In genomic region chr14:74792249-74793039, GRCh38 we compare ENCODE assay signal across 12 cellular contexts. TPM values are rescaled to one million over a fixed set of nuclear protein-coding genes. Genes with fewer than 3 reads are reported as not detected.
DNase-seq lines count a peak whose midpoint lies in the region; ATAC-seq, FAIRE-seq and TF ChIP-seq lines count a peak whose summit lies in the region.
"Had no signal": no experiment of that assay in that cellular context is flagged by ENCODE, and none has a peak within 500 bp of the region (broad histone marks: within the 10 kb centered on the region; RNA-seq: fewer than 3 reads in every experiment).

No MANE protein-coding gene starts in this region.

- H2BK20ac ChIP-seq in H1 (ENCODE audit: low read length) = no peak overlapping the region

- DNase-seq in SK-N-SH = no peak
- peak; percentile 52 to 83 for DNase-seq in SJSA1 (ENCODE audit: low read depth in 1 of 2, low spot score in 2 of 2)
- DNase-seq in H1 (ENCODE audit: low read depth in 1 of 2, low spot score in 2 of 2) = no peak
- no peak for DNase-seq in nephron progenitor cell
- DNase-seq in NCI-H446 (lab: John Stamatoyannopoulos, UW) = no peak
- no peak for DNase-seq in WERI-Rb-1
- DNase-seq: mammary epithelial cell, PC-3 had no signal

- POLR2A ChIA-PET in SK-N-SH (lab: Yijun Ruan, JAX) (no interaction called here), H1 (lab: Charles Lee; ENCODE audit: partially characterized antibody) (interaction anchor here (1.1 to 1.2 kb wide), 2 partner anchors 29 to 30 kb away, joined by 3 read pairs; no protein-coding TSS in a partner anchor)

- no peak overlapping the region for H4K5ac ChIP-seq in H1 (ENCODE audit: insufficient read length, low read depth, low read length)

- TF ChIP-seq POLR2A in H1 (IDR thresholded peaks at IDR 0.05; ENCODE audit: control extremely low read depth in 1 of 2, low read depth in 2 of 2, low read length in 2 of 2) = no peak

- peak overlapping the region; percentile 31 for H3K27ac Mint-ChIP-seq in nephron progenitor cell

- H3K27ac ChIP-seq in SK-N-SH (ENCODE audit: low read depth in 2 of 2, low read length in 1 of 2) (no peak overlapping the region), SJSA1 (peak overlapping the region; percentile 87), H1 (ENCODE audit: low read depth, low read length) (no peak overlapping the region; the same call in 1 of the 2 replicates), WERI-Rb-1 (no peak overlapping the region)
- H3K27ac ChIP-seq: 22Rv1 had no signal

- H2BK5ac ChIP-seq in H1 (ENCODE audit: low read depth, low read length) = no peak overlapping the region

- TF ChIP-seq RAD21 in SK-N-SH (IDR thresholded peaks at IDR 0.05; ENCODE audit: low read length) (no peak), H1 (IDR thresholded peaks at IDR 0.05 in 1 of 2, conservative IDR thresholded peaks at IDR 0.05 in 1 of 2; ENCODE audit: low read depth in 2 of 2, low read length in 2 of 2) (no peak)

- H3K79me2 ChIP-seq in SK-N-SH (ENCODE audit: insufficient read depth) (peaks cover 99% of the 10 kb centered on the region), H1 (ENCODE audit: control insufficient read depth in 1 of 2, insufficient read depth in 2 of 2, low read length in 2 of 2) (peaks cover 0 to 68% of the 10 kb centered on the region in 2 experiments; a peak in 2 of 4 replicates)

- H4K20me1 ChIP-seq in SK-N-SH (ENCODE audit: insufficient read depth) (0 out of 2 replicates have a peak, but pooled peaks cover 6% of the 10 kb centered on the region), H1 (replicated peaks in 1 of 2; ENCODE audit: control insufficient read depth in 1 of 2, insufficient read depth in 2 of 2, low read length in 2 of 2) (no peaks in the 10 kb centered on the region)

- H3K9me2 ChIP-seq in SK-N-SH = no peaks in the 10 kb centered on the region

- peaks cover 18 to 56% of the 10 kb centered on the region in 2 experiments for H3K36me3 ChIP-seq in SK-N-SH (replicated peaks in 1 of 2; ENCODE audit: control insufficient read depth in 1 of 2, insufficient read depth in 2 of 2, low read length in 1 of 2)
- H3K36me3 ChIP-seq in SJSA1 = peaks cover 25% of the 10 kb centered on the region
- peaks cover 0 to 16% (median 4%) of the 10 kb centered on the region in 4 experiments; a peak in 5 of 8 replicates for H3K36me3 ChIP-seq in H1 (ENCODE audit: control insufficient read depth in 2 of 4, insufficient read depth in 4 of 4, low read length in 3 of 4)
- H3K36me3 ChIP-seq in WERI-Rb-1 = peaks cover 36% of the 10 kb centered on the region

- no peak for TF ChIP-seq CTCF in SK-N-SH (IDR thresholded peaks at IDR 0.05)
- TF ChIP-seq CTCF in H1 (IDR thresholded peaks at IDR 0.05; ENCODE audit: control extremely low read depth in 1 of 3, insufficient read depth in 1 of 3, low read depth in 1 of 3, low read length in 3 of 3) = no peak
- no peak for TF ChIP-seq CTCF in nephron progenitor cell (IDR thresholded peaks at IDR 0.05)
- no peak for TF ChIP-seq CTCF in WERI-Rb-1 (IDR thresholded peaks at IDR 0.05; ENCODE audit: low read depth, low read length)

- H3K4me2 ChIP-seq in SK-N-SH (peak overlapping the region; percentile 20; the same call in 1 of the 2 replicates), H1 (ENCODE audit: insufficient read depth in 1 of 2, low read depth in 2 of 2, low read length in 2 of 2) (0 out of 4 replicates have a peak overlapping the region, but pooled peaks of 1 of the 2 experiments have one; percentile 7)

- WGBS in SK-N-SH (ENCODE audit: low lambda C conversion rate) = 91% methylated on average over 7 of the region's 7 CpGs
- 63% methylated on average over 7 of the region's 7 CpGs; no CpG with 5 or more reads in 1 of the 2 experiments for WGBS in H1 (ENCODE audit: extremely low coverage in 1 of 2, insufficient coverage in 1 of 2, insufficient read length in 1 of 2, insufficient replicate concordance in 2 of 2, low coverage in 1 of 2, low lambda C conversion rate in 2 of 2, missing lambda C conversion rate in 1 of 2), 2 experiments

- no peaks in the 10 kb centered on the region for H3K27me3 Mint-ChIP-seq in nephron progenitor cell (ENCODE audit: low read depth, poor library complexity)

- no peaks in the 10 kb centered on the region for H3K9me3 Mint-ChIP-seq in nephron progenitor cell

- H3K4me1 ChIP-seq in SK-N-SH (ENCODE audit: control insufficient read depth in 1 of 2, insufficient read depth in 2 of 2, low read depth in 1 of 2, low read length in 1 of 2) (peaks cover 5 to 18% of the 10 kb centered on the region in 2 experiments; a peak in 3 of 4 replicates), SJSA1 (replicated peaks) (peaks cover 41% of the 10 kb centered on the region), H1 (replicated peaks in 1 of 4; ENCODE audit: control insufficient read depth in 3 of 4, insufficient read depth in 4 of 4, low read length in 3 of 4) (peaks cover 0 to 14% (median 0%) of the 10 kb centered on the region in 4 experiments; a peak in 1 of 7 replicates)

- no peak overlapping the region for H3K4ac ChIP-seq in H1 (replicated peaks; ENCODE audit: insufficient read length, low read depth, low read length)

- FAIRE-seq in H1 (lab: Jason Lieb, UNC) = peak; percentile 81

- no peak overlapping the region for H4K8ac ChIP-seq in H1 (ENCODE audit: extremely low read depth, insufficient read depth, low read length)

- H3F3A ChIP-seq in SK-N-SH (replicated peaks; ENCODE audit: insufficient read depth) = peaks cover 4% of the 10 kb centered on the region

- H4K91ac ChIP-seq in H1 (replicated peaks; ENCODE audit: insufficient read length, low read length) = peak overlapping the region; percentile 19

- H2AFZ ChIP-seq in SK-N-SH (ENCODE audit: low read depth) (no peak overlapping the region), H1 (ENCODE audit: low read length) (no peak overlapping the region)

- H3K4me3 Mint-ChIP-seq in nephron progenitor cell = no peak overlapping the region

- H3K4me3 ChIP-seq in SK-N-SH (ENCODE audit: low read depth in 2 of 2, low read length in 1 of 2) (no peak overlapping the region), SJSA1 (peak overlapping the region; percentile 0; the same call in 1 of the 2 replicates), H1 (ENCODE audit: extremely low read depth in 1 of 4, insufficient read depth in 2 of 4, low read depth in 3 of 4, low read length in 4 of 4) (no peak overlapping the region), WERI-Rb-1 (ENCODE audit: low read depth, low read length) (no peak overlapping the region)
- H3K4me3 ChIP-seq: thoracic aorta had no signal

- no peak overlapping the region for H3K14ac ChIP-seq in H1 (ENCODE audit: insufficient read length)

- CTCF ChIA-PET in SK-N-SH (lab: Yijun Ruan, JAX) = interaction anchor here (0.9 to 1.0 kb wide), 2 partner anchors 12 to 30 kb away, joined by 3 read pairs; no protein-coding TSS in a partner anchor
- CTCF ChIA-PET in H1 (lab: Charles Lee; ENCODE audit: partially characterized antibody) = interaction anchor here (0.7 to 1.3 kb wide), 2 partner anchors 10 to 856 kb away, joined by 3 to 7 read pairs; no protein-coding TSS in a partner anchor

- no peak overlapping the region for H2BK15ac ChIP-seq in H1 (ENCODE audit: low read length)

- ATAC-seq in SK-N-SH treated with all-trans-retinoic acid at 6 μM for 48 hours (no peak), GM19467 (IDR thresholded peaks at IDR 0.05; ENCODE audit: unreplicated experiment) (no peak)
- ATAC-seq: PC-3 had no signal

- no peak overlapping the region for H3K9ac ChIP-seq in SK-N-SH
- H3K9ac ChIP-seq in H1 (replicated peaks in 1 of 4; ENCODE audit: extremely low read depth in 1 of 4, low read depth in 3 of 4, low read length in 3 of 4) = no peak overlapping the region

- no peak overlapping the region for H3K23ac ChIP-seq in H1 (ENCODE audit: insufficient read length)

- peaks cover 85% of the 10 kb centered on the region for H3K36me3 Mint-ChIP-seq in nephron progenitor cell (ENCODE audit: low read depth)

- H3K18ac ChIP-seq in H1 (ENCODE audit: extremely low read depth, low read length) = no peak overlapping the region

- H2BK120ac ChIP-seq in H1 (replicated peaks; ENCODE audit: low read depth, low read length) = no peak overlapping the region

- H2AK5ac ChIP-seq in H1 (ENCODE audit: low read depth, low read length) = no peak overlapping the region

- H3K4me1 Mint-ChIP-seq in nephron progenitor cell = peaks cover 29% of the 10 kb centered on the region

- no peak overlapping the region for H2BK12ac ChIP-seq in H1 (ENCODE audit: low read depth, low read length)

- no peaks in the 10 kb centered on the region for H3K9me3 ChIP-seq in SK-N-SH
- no peaks in the 10 kb centered on the region for H3K9me3 ChIP-seq in SJSA1 (replicated peaks)
- H3K9me3 ChIP-seq in H1 (ENCODE audit: insufficient read depth in 2 of 2, low read depth in 1 of 2, low read length in 1 of 2) = no peaks in the 10 kb centered on the region; a peak in 1 of 4 replicates
- no peaks in the 10 kb centered on the region for H3K9me3 ChIP-seq in WERI-Rb-1 (ENCODE audit: severe bottlenecking)
- H3K9me3 ChIP-seq: thoracic aorta had no signal

- H3K27me3 ChIP-seq in SK-N-SH (ENCODE audit: insufficient read depth) (no peaks in the 10 kb centered on the region), SJSA1 (replicated peaks) (no peaks in the 10 kb centered on the region), H1 (replicated peaks in 1 of 4; ENCODE audit: control insufficient read depth in 3 of 4, extremely low read depth in 1 of 4, insufficient read depth in 3 of 4, low read length in 3 of 4) (no peaks in the 10 kb centered on the region), WERI-Rb-1 (ENCODE audit: insufficient read depth, low read depth, severe bottlenecking) (no peaks in the 10 kb centered on the region)

- TF ChIP-seq EP300 in SK-N-SH (IDR thresholded peaks at IDR 0.05; ENCODE audit: borderline replicate concordance in 1 of 2, low read depth in 1 of 2, low read length in 1 of 2) = no peak
- no peak for TF ChIP-seq EP300 in H1 (IDR thresholded peaks at IDR 0.05; ENCODE audit: borderline replicate concordance in 1 of 2, low read depth in 2 of 2, low read length in 2 of 2)

- no peaks in the 10 kb centered on the region for H3K23me2 ChIP-seq in H1 (ENCODE audit: low read depth, low read length)

- peaks cover 3% of the 10 kb centered on the region; the same call in 1 of the 2 replicates for H3K79me1 ChIP-seq in H1 (ENCODE audit: low read depth, low read length)

- no peak overlapping the region for H3K56ac ChIP-seq in H1 (replicated peaks; ENCODE audit: insufficient read length, low read depth, low read length)

RNA-seq across cellular contexts. Expression of gene YLPM1, which starts 29.3 kb away (rescaled TPM):
- polyA plus RNA-seq in SK-N-SH (2012; rRNA removed) = 9.4 and 14.0 TPM in 2 replicates
- polyA plus RNA-seq in SK-N-SH (2012; cell fraction: cytosol; rRNA removed) = 15.1 and 16.7 TPM in 2 replicates
- 23.2 and 37.0 TPM in 2 replicates for polyA plus RNA-seq in SK-N-SH (2012; cell fraction: nucleus; rRNA removed)
- total RNA-seq in SJSA1 (2014; rRNA removed; shearing (Covaris generic)) = 13.4 and 15.1 TPM in 2 replicates
- total RNA-seq in H1 (2021; fragmentation: NEBNext Ultra II Directional; extraction: Animal tissue kit (Norgen Biotek cat#: 25700)) = 69.0 and 71.7 TPM in 2 replicates
- 13.5 and 14.7 TPM in 2 replicates for polyA plus RNA-seq in H1 (2011; rRNA removed)
- 12.5 TPM for polyA plus RNA-seq in H1 (2011; cell fraction: cytosol; rRNA removed)
- 29.2 TPM for polyA plus RNA-seq in H1 (2011; cell fraction: nucleus; rRNA removed)
- polyA plus RNA-seq in H1 (2012, experiment 1 of 2) = 46.7 to 54.5 TPM (median 50.0 TPM) in 4 replicates
- polyA plus RNA-seq in H1 (2012, experiment 2 of 2) = 6.2 TPM
- 42.0 TPM for polyA plus RNA-seq in H1 (2013, experiment 1 of 2)
- polyA plus RNA-seq in H1 (2013, experiment 2 of 2) = 35.5 TPM
- polyA minus RNA-seq in H1 (2011; rRNA and poly(A)+ RNA removed) = 22.1 and 23.8 TPM in 2 replicates
- polyA minus RNA-seq in H1 (2011; cell fraction: cytosol; rRNA and poly(A)+ RNA removed) = 20.1 TPM
- polyA minus RNA-seq in H1 (2011; cell fraction: nucleus; rRNA and poly(A)+ RNA removed) = 65.2 TPM

Comparison
In these comparisons a context has a peak if more than half of its experiments do, and no peak if none do; other contexts are left out.
1. DNase-seq: peak in SJSA1 (2 of 2); none in SK-N-SH (single experiment), H1 (0 of 2), nephron progenitor cell (single experiment), NCI-H446 (0 of 2) and WERI-Rb-1 (single experiment).
2. Of the 17 proteins assayed by ChIP-seq in both H1 and SK-N-SH: peak only in H1: TEAD4 and YY1; only in SK-N-SH: none; in both: none; in neither: 15.